In genomic region chr3:194396561-194396896, GRCh38 we compare ENCODE assay signal across 10 cellular contexts. TPM values are rescaled to one million over a fixed set of nuclear protein-coding genes. Genes with fewer than 3 reads are reported as not detected.
A peak's percentile ranks its signal among the peaks of the same experiment; 100 is the strongest.
DNase-seq lines count a peak whose midpoint lies in the region; ATAC-seq and TF ChIP-seq lines count a peak whose summit lies in the region.
"Had no signal": no experiment of that assay in that cellular context is flagged by ENCODE, and none has a peak within 500 bp of the region (broad histone marks: within the 10 kb centered on the region; RNA-seq: fewer than 3 reads in every experiment).

No MANE protein-coding gene starts in this region.

- H3K27me3 ChIP-seq in iPS-15b (ENCODE audit: control insufficient read depth, insufficient read depth, low read length) (peaks cover 16% of the 10 kb centered on the region), skeletal muscle satellite cell (ENCODE audit: control insufficient read depth, insufficient read depth, low read length) (peaks cover 70% of the 10 kb centered on the region)

- H3K9ac ChIP-seq in ES-I3 (ENCODE audit: low read depth, low read length) (peak overlapping the region; percentile 20; the same call in 1 of the 2 replicates), iPS-15b (ENCODE audit: low read depth, low read length) (no peak overlapping the region), skeletal muscle satellite cell (ENCODE audit: low read depth, low read length) (no peak overlapping the region)

- no peaks in the 10 kb centered on the region for H3K9me3 Mint-ChIP-seq in WTC11

- H3K36me3 ChIP-seq in ES-I3 (ENCODE audit: insufficient read depth, low read length): no peaks in the 10 kb centered on the region
- no peaks in the 10 kb centered on the region for H3K36me3 ChIP-seq in iPS-15b (ENCODE audit: control insufficient read depth, insufficient read depth, low read length)
- H3K36me3 ChIP-seq in skeletal muscle satellite cell (ENCODE audit: insufficient read depth, low read length): no peaks in the 10 kb centered on the region

- peak overlapping the region; percentile 35 for H3K4me3 ChIP-seq in iPS-15b (ENCODE audit: low read depth, low read length)
- H3K4me3 ChIP-seq in skeletal muscle satellite cell (ENCODE audit: low read length): no peak overlapping the region

- peaks cover 43% of the 10 kb centered on the region for H3K27me3 Mint-ChIP-seq in WTC11 (ENCODE audit: low read depth)

- POLR2A ChIA-PET in WTC11 (lab: Charles Lee): interaction anchor here (1.4 kb wide), 1 partner anchor 66 kb away, joined by 4 read pairs; no protein-coding TSS in a partner anchor

- H3K4me1 ChIP-seq in ES-I3 (ENCODE audit: insufficient read depth, low read length) (peaks cover 7% of the 10 kb centered on the region; the same call in 1 of the 2 replicates), iPS-15b (ENCODE audit: control insufficient read depth, insufficient read depth, low read length) (no peaks in the 10 kb centered on the region), skeletal muscle satellite cell (ENCODE audit: control insufficient read depth, insufficient read depth, low read length) (peaks cover 4% of the 10 kb centered on the region)

- ATAC-seq in WTC11: no peak; the same call in 1 of the 2 replicates
- no peak for ATAC-seq in HG03097 (IDR thresholded peaks at IDR 0.05; ENCODE audit: low FRiP score, unreplicated experiment)

- peak overlapping the region; percentile 60 for H3K4me2 ChIP-seq in skeletal muscle satellite cell (ENCODE audit: low read length)

- H3K9me3 ChIP-seq in ES-I3 (ENCODE audit: control insufficient read depth, insufficient read depth, low read length) (no peaks in the 10 kb centered on the region), iPS-15b (ENCODE audit: control insufficient read depth, insufficient read depth, low read length) (no peaks in the 10 kb centered on the region), skeletal muscle satellite cell (replicated peaks; ENCODE audit: low read length) (no peaks in the 10 kb centered on the region)

- no peaks in the 10 kb centered on the region for H3K36me3 Mint-ChIP-seq in WTC11

- TF ChIP-seq CTCF in WTC11 (IDR thresholded peaks at IDR 0.05): no peak

- H3K27ac Mint-ChIP-seq in WTC11: no peak overlapping the region

- H3K4me1 Mint-ChIP-seq in WTC11: peaks cover 27% of the 10 kb centered on the region

- peak overlapping the region; percentile 67 for H3K4me3 Mint-ChIP-seq in WTC11

- CTCF ChIA-PET in WTC11 (lab: Charles Lee): interaction anchor here (0.7 to 5.2 kb wide), 14 partner anchors 9 to 739 kb away, joined by 3 to 48 read pairs (median 4); partner anchors contain the start of gene LRRC15

- DNase-seq in WTC11 (ENCODE audit: low spot score): no peak
- DNase-seq in occipital lobe (lab: John Stamatoyannopoulos, UW): no peak
- no peak for DNase-seq in GF-D8 (lab: John Stamatoyannopoulos, UW)
- DNase-seq in NAMALWA (ENCODE audit: low spot score): no peak
- DNase-seq: EL had no signal

TF ChIP-seq in WTC11, 78 proteins besides CTCF, POLR2A, EP300 and RAD21:
- no peak for TF ChIP-seq NR1H2 (CRISPR knock-in tag; IDR thresholded peaks at IDR 0.05)
- TF ChIP-seq SMAD3 (CRISPR knock-in tag; IDR thresholded peaks at IDR 0.05; ENCODE audit: borderline replicate concordance): no peak
- TF ChIP-seq MLX (CRISPR knock-in tag; IDR thresholded peaks at IDR 0.05): no peak
- TF ChIP-seq NFYB (CRISPR knock-in tag; conservative IDR thresholded peaks at IDR 0.05; ENCODE audit: low read depth): no peak
- TF ChIP-seq E2F1 (CRISPR knock-in tag; IDR thresholded peaks at IDR 0.05): no peak
- no peak for TF ChIP-seq ZNF532 (CRISPR knock-in tag; IDR thresholded peaks at IDR 0.05; ENCODE audit: borderline replicate concordance)

RNA-seq across cellular contexts. Expression of gene GP5, which starts 2.5 kb away (rescaled TPM):
- total RNA-seq in WTC11 (2021): 0.09 to 0.16 TPM (median 0.11 TPM) in 3 replicates
- total RNA-seq in skeletal muscle satellite cell (2012; rRNA removed): 0.22 TPM in 1 of 2 replicates, not detected in the other
- total RNA-seq in occipital lobe: not detected

RNA-seq across cellular contexts. Expression of gene LRRC15, which starts 27.0 kb away (rescaled TPM):
- total RNA-seq in WTC11 (2021) (0.07 to 0.11 TPM (median 0.11 TPM) in 3 replicates), occipital lobe (not detected)
- total RNA-seq in skeletal muscle satellite cell (2012; rRNA removed): 0.22 and 0.25 TPM in 2 replicates

RNA-seq across cellular contexts. Expression of gene CPN2, which starts 45.4 kb away (rescaled TPM):
- total RNA-seq in WTC11 (2021): 0.09 to 0.14 TPM in 2 of 3 replicates, not detected in the other
- total RNA-seq in skeletal muscle satellite cell (2012; rRNA removed): not detected in 2 replicates
- not detected for total RNA-seq in occipital lobe
- total RNA-seq: ureter had no signal
